In genomic region chr17:50165867-50166517, GRCh38 we compare ENCODE assay signal across 12 cellular contexts. TPM values are rescaled to one million over a fixed set of nuclear protein-coding genes. Genes with fewer than 3 reads are reported as not detected.
DNase-seq lines count a peak whose midpoint lies in the region; ATAC-seq and TF ChIP-seq lines count a peak whose summit lies in the region.
"Had no signal": no experiment of that assay in that cellular context is flagged by ENCODE, and none has a peak within 500 bp of the region (broad histone marks: within the 10 kb centered on the region; RNA-seq: fewer than 3 reads in every experiment).

SGCA (plus strand) TSS chr17:50166005; CDS start chr17:50166041, 36 bp downstream.

- no peak within 1 kb of the TSS for H4K5ac ChIP-seq in H9 (ENCODE audit: insufficient read length, low read depth, low read length)

- TF ChIP-seq CTCF in H9 (conservative IDR thresholded peaks at IDR 0.05) (no peak), lower lobe of right lung (IDR thresholded peaks at IDR 0.05) (no peak), sigmoid colon (IDR thresholded peaks at IDR 0.05) (peak in 1 of 4 experiments; percentile 24)

- H3K27me3 ChIP-seq in H9 (ENCODE audit: insufficient read depth, low read length) (no peaks in the 10 kb centered on the region; the same call in 1 of the 2 replicates), lower lobe of right lung (ENCODE audit: low read depth) (no peaks in the 10 kb centered on the region), sigmoid colon (no peaks in the 10 kb centered on the region)

- H4K8ac ChIP-seq in H9 (replicated peaks; ENCODE audit: insufficient read length, low read depth, low read length): no peak within 1 kb of the TSS

- no peak within 1 kb of the TSS for H3K56ac ChIP-seq in H9 (ENCODE audit: insufficient read length, low read depth, low read length)

- peak within 1 kb of the TSS; percentile 5 to 47 (median 45); a peak in 3 of 7 replicates for H3K27ac Mint-ChIP-seq in H9

- H4K91ac ChIP-seq in H9 (ENCODE audit: insufficient read length, low read depth, low read length): no peak within 1 kb of the TSS

- peaks cover 18% of the 10 kb centered on the region for H3K27me3 Mint-ChIP-seq in H9 (ENCODE audit: low read depth)

- peaks cover 18 to 51% of the 10 kb centered on the region in 2 experiments for H3K4me1 Mint-ChIP-seq in H9

- H3K4me3 ChIP-seq in lower lobe of right lung (peak within 1 kb of the TSS; percentile 36), sigmoid colon (peak within 1 kb of the TSS; percentile 28 to 57 (median 50))

- H3K27ac ChIP-seq in H9 (ENCODE audit: insufficient read length, low read depth, low read length) (no peak within 1 kb of the TSS), lower lobe of right lung (peak within 1 kb of the TSS; percentile 49), sigmoid colon (peak within 1 kb of the TSS; percentile 89 to 94 (median 90))

- H3K79me2 ChIP-seq in H9 (ENCODE audit: insufficient read depth, low read length): no peaks in the 10 kb centered on the region

- H3K9me3 Mint-ChIP-seq in H9: no peaks in the 10 kb centered on the region; a peak in 1 of 5 replicates

- no peak within 1 kb of the TSS for H2AK5ac ChIP-seq in H9 (ENCODE audit: insufficient read length, low read length)

- H3K14ac ChIP-seq in H9 (ENCODE audit: insufficient read depth, low read length): no peak within 1 kb of the TSS

- no peak within 1 kb of the TSS for H3K4me2 ChIP-seq in H9 (ENCODE audit: insufficient read depth, insufficient read length, low read length)

- H2BK5ac ChIP-seq in H9 (ENCODE audit: insufficient read length, low read length): no peak within 1 kb of the TSS

- no peaks in the 10 kb centered on the region for H3K79me1 ChIP-seq in H9 (ENCODE audit: insufficient read depth, low read depth, low read length, poor library complexity, severe bottlenecking)

- TF ChIP-seq EP300 in sigmoid colon (IDR thresholded peaks at IDR 0.05): no peak

- no peak for DNase-seq in H9
- DNase-seq in cerebellum (ENCODE audit: low spot score): peak; percentile 80
- no peak for DNase-seq in lower lobe of right lung
- DNase-seq in sigmoid colon: no peak
- no peak for DNase-seq in KG1 (lab: John Stamatoyannopoulos, UW)
- no peak for DNase-seq in effector CD4-positive, alpha-beta T cell
- no peak for DNase-seq in SHP77 treated with DMSO at 0.1 percent for 48 hours (lab: John Stamatoyannopoulos, UW)
- DNase-seq: cerebellar nuclear complex, NCI-H345 had no signal

- H3K36me3 Mint-ChIP-seq in H9 (ENCODE audit: insufficient read depth in 1 of 3, low read depth in 3 of 3): no peaks in the 10 kb centered on the region

- ATAC-seq in lower lobe of right lung (no peak), HG03520 (IDR thresholded peaks at IDR 0.05; ENCODE audit: unreplicated experiment) (no peak)

- H2BK120ac ChIP-seq in H9 (ENCODE audit: low read depth, low read length, poor library complexity, severe bottlenecking): no peak within 1 kb of the TSS

- no peaks in the 10 kb centered on the region for H4K20me1 ChIP-seq in H9 (ENCODE audit: control insufficient read depth, insufficient read depth, insufficient read length)

- no peaks in the 10 kb centered on the region for H3K36me3 ChIP-seq in lower lobe of right lung
- peaks cover 0 to 9% (median 3%) of the 10 kb centered on the region in 4 donors for H3K36me3 ChIP-seq in sigmoid colon

- H3K4me3 Mint-ChIP-seq in H9: no peak within 1 kb of the TSS; a peak in 1 of 5 replicates

- no peak within 1 kb of the TSS for H3K18ac ChIP-seq in H9 (ENCODE audit: insufficient read length, low read depth, low read length)

- H2AFZ ChIP-seq in H9 (ENCODE audit: low read length): no peak within 1 kb of the TSS

- H3K4me1 ChIP-seq in H9 (ENCODE audit: insufficient read depth, low read length): peaks cover 3% of the 10 kb centered on the region; the same call in 1 of the 2 replicates
- peaks cover 12% of the 10 kb centered on the region for H3K4me1 ChIP-seq in lower lobe of right lung
- H3K4me1 ChIP-seq in sigmoid colon: peaks cover 2 to 65% (median 52%) of the 10 kb centered on the region in 4 donors

- H2BK12ac ChIP-seq in H9 (ENCODE audit: insufficient read length, low read depth, low read length): no peak within 1 kb of the TSS

- no CpG with 5 or more reads among the region's 15 CpGs for WGBS in H9 (ENCODE audit: extremely low coverage, insufficient read length, low lambda C conversion rate)
- 68 to 70% methylated on average over 15 of the region's 15 CpGs for WGBS in sigmoid colon, 2 donors

- no peak within 1 kb of the TSS for H3K4ac ChIP-seq in H9 (ENCODE audit: low read depth, low read length)

- H3K23me2 ChIP-seq in H9 (ENCODE audit: insufficient read length, low read depth, low read length, poor library complexity, severe bottlenecking): peaks cover 9% of the 10 kb centered on the region

- H3K9me3 ChIP-seq in H9 (ENCODE audit: control insufficient read depth, low read depth, low read length) (no peaks in the 10 kb centered on the region), lower lobe of right lung (no peaks in the 10 kb centered on the region), sigmoid colon (no peaks in the 10 kb centered on the region)

- H3K9ac ChIP-seq in H9 (ENCODE audit: extremely low read depth, insufficient read length, low read length): no peak within 1 kb of the TSS

- H3K23ac ChIP-seq in H9 (ENCODE audit: insufficient read length, low read depth, low read length): no peak within 1 kb of the TSS

- peak in 1 of 2 donors; percentile 50 for TF ChIP-seq POLR2A in sigmoid colon (IDR thresholded peaks at IDR 0.05)

- no peak within 1 kb of the TSS for H3T11ph ChIP-seq in H9 (ENCODE audit: low read length)

- no peak within 1 kb of the TSS for H2BK20ac ChIP-seq in H9 (ENCODE audit: low read depth, low read length, poor library complexity, severe bottlenecking)

- intact Hi-C loops in lower lobe of right lung (cut with DNase I) (no loop called here), sigmoid colon (cut with DNase I) (no loop called here)

- H2BK15ac ChIP-seq in H9 (ENCODE audit: low read depth, low read length): no peak within 1 kb of the TSS

RNA-seq across cellular contexts. Expression of gene SGCA, which starts in this region (rescaled TPM):
- total RNA-seq in H9 (2021): 0.24 TPM in 1 of 2 replicates, not detected in the other
- not detected for total RNA-seq in cerebellum
- 9.1 TPM for total RNA-seq in lower lobe of right lung
- 10 to 100 TPM; 27.3 to 80.1 (median 56.1) TPM for total RNA-seq in sigmoid colon
- 1 to 10 TPM; 2.5 to 7.2 (median 4.6) TPM for polyA plus RNA-seq in sigmoid colon
- total RNA-seq: RPMI7951 had no signal
- polyA plus RNA-seq: keratinocyte had no signal

Comparison
In these comparisons a context has a peak if more than half of its experiments do, and no peak if none do; other contexts are left out.
1. Peak in DNase-seq in cerebellum; RNA of the gene not detected or under 1 TPM.